10 cellular contexts compared by ENCODE assay signal in genomic region chr5:140965905-140966292, GRCh38. TPM values are rescaled to one million over a fixed set of nuclear protein-coding genes. Genes with fewer than 3 reads are reported as not detected.
DNase-seq lines count a peak whose midpoint lies in the region; TF ChIP-seq lines count a peak whose summit lies in the region.
"Had no signal": no experiment of that assay in that cellular context is flagged by ENCODE, and none has a peak within 500 bp of the region (broad histone marks: within the 10 kb centered on the region; RNA-seq: fewer than 3 reads in every experiment).

No MANE protein-coding gene starts in this region.

- H3K9me3 ChIP-seq in A673 (ENCODE audit: low read depth, low read length, poor library complexity, severe bottlenecking) (no peaks in the 10 kb centered on the region), neural progenitor cell (ENCODE audit: low read depth) (no peaks in the 10 kb centered on the region)

- peaks cover 4% of the 10 kb centered on the region for H3K27me3 Mint-ChIP-seq in neural progenitor cell (ENCODE audit: insufficient read depth, low read depth)
- H3K27me3 Mint-ChIP-seq in activated T-cell treated with anti-CD3 and anti-CD28 coated beads, Interleukin-2, amount 50 U/mL, for 24 hours, result peaks cover 49% of the 10 kb centered on the region

- H3K27ac Mint-ChIP-seq in neural progenitor cell, result no peak overlapping the region
- H3K27ac Mint-ChIP-seq in activated T-cell treated with anti-CD3 and anti-CD28 coated beads, Interleukin-2, amount 50 U/mL, for 24 hours, result no peak overlapping the region
- H3K27ac Mint-ChIP-seq: activated CD8-positive, alpha-beta T cell treated with anti-CD3 and anti-CD28 coated beads for 36 hours had no signal

- H2AFZ ChIP-seq in neural progenitor cell (replicated peaks), result peak overlapping the region; percentile 80

- H3F3A ChIP-seq in neural progenitor cell (ENCODE audit: low read depth), result peaks cover 29% of the 10 kb centered on the region

- H3K27ac ChIP-seq in A673 (ENCODE audit: low read depth, low read length, poor library complexity, severe bottlenecking) (peak overlapping the region; percentile 71), epithelial cell of prostate (peak overlapping the region; percentile 43), neural progenitor cell (no peak overlapping the region)

- H3K36me3 ChIP-seq in A673 (ENCODE audit: insufficient read depth, low read length, poor library complexity, severe bottlenecking) (no peaks in the 10 kb centered on the region), neural progenitor cell (no peaks in the 10 kb centered on the region)

- no peak overlapping the region for H3K9ac ChIP-seq in neural progenitor cell

- H3K4me2 ChIP-seq in neural progenitor cell, result peak overlapping the region; percentile 91

- BruUV-seq in A673 (replicated peaks; lab: Mats Ljungman, UMichigan), result no TSS peak

- H3K4me1 ChIP-seq in A673 (ENCODE audit: insufficient read depth, low read length, poor library complexity, severe bottlenecking) (peaks cover 48% of the 10 kb centered on the region), neural progenitor cell (peaks cover 21% of the 10 kb centered on the region)

- H3K4me1 Mint-ChIP-seq in neural progenitor cell, result peaks cover 25% of the 10 kb centered on the region
- H3K4me1 Mint-ChIP-seq in activated T-cell treated with anti-CD3 and anti-CD28 coated beads, Interleukin-2, amount 50 U/mL, for 24 hours (ENCODE audit: low read depth), result peaks cover 2% of the 10 kb centered on the region

- TF ChIP-seq CTCF in A673 (conservative IDR thresholded peaks at IDR 0.05; ENCODE audit: low read depth, low read length) (no peak), neural progenitor cell (IDR thresholded peaks at IDR 0.05) (no peak)

- H3K27me3 ChIP-seq in A673 (replicated peaks; ENCODE audit: insufficient read depth, low read depth, low read length, poor library complexity), result no peaks in the 10 kb centered on the region
- H3K27me3 ChIP-seq in neural progenitor cell, result peaks cover 65% of the 10 kb centered on the region

- intact Hi-C loops in A673 (cut with micrococcal nuclease; ENCODE audit: unreplicated experiment), result loop anchor here (5.0 kb wide), 1 partner anchor 36 kb away; no protein-coding TSS in a partner anchor

- DNase-seq in A673 (ENCODE audit: low spot score), result no peak
- DNase-seq in NCI-H345 (lab: John Stamatoyannopoulos, UW), result peak; percentile 34
- DNase-seq in epithelial cell of prostate (ENCODE audit: low read depth, low spot score), result no peak
- DNase-seq in neural progenitor cell (ENCODE audit: low spot score), result no peak
- DNase-seq in stimulated activated CD4-positive, alpha-beta T cell treated with anti-CD3 and anti-CD28 coated beads, Interleukin-1b, Interleukin-23, amount 100 ng/mL, for 48 hours, result no peak
- DNase-seq in activated T-cell treated with anti-CD3 and anti-CD28 coated beads, Interleukin-2, amount 50 U/mL, for 24 hours, result no peak
- no peak for DNase-seq in DMS114 treated with DMSO at 0.1 percent for 48 hours (lab: John Stamatoyannopoulos, UW; ENCODE audit: unreplicated experiment)
- DNase-seq in HuH-7.5 (ENCODE audit: low spot score), result no peak
- DNase-seq: activated CD8-positive, alpha-beta T cell treated with anti-CD3 and anti-CD28 coated beads for 36 hours; GF-D8 had no signal

- no peaks in the 10 kb centered on the region for H3K79me2 ChIP-seq in neural progenitor cell (ENCODE audit: low read depth)

- peak overlapping the region; percentile 90 for H3K4me3 Mint-ChIP-seq in neural progenitor cell
- no peak overlapping the region for H3K4me3 Mint-ChIP-seq in activated T-cell treated with anti-CD3 and anti-CD28 coated beads, Interleukin-2, amount 50 U/mL, for 24 hours
- H3K4me3 Mint-ChIP-seq: activated CD8-positive, alpha-beta T cell treated with anti-CD3 and anti-CD28 coated beads for 36 hours had no signal

- H3K36me3 Mint-ChIP-seq in neural progenitor cell, result peaks cover 5% of the 10 kb centered on the region
- H3K36me3 Mint-ChIP-seq in activated T-cell treated with anti-CD3 and anti-CD28 coated beads, Interleukin-2, amount 50 U/mL, for 24 hours (ENCODE audit: low read depth), result no peaks in the 10 kb centered on the region

- peaks cover 73% of the 10 kb centered on the region for H4K20me1 ChIP-seq in neural progenitor cell (ENCODE audit: low read depth)

- H3K9me3 Mint-ChIP-seq in neural progenitor cell, result no peaks in the 10 kb centered on the region
- no peaks in the 10 kb centered on the region for H3K9me3 Mint-ChIP-seq in activated T-cell treated with anti-CD3 and anti-CD28 coated beads, Interleukin-2, amount 50 U/mL, for 24 hours
- H3K9me3 Mint-ChIP-seq: activated CD8-positive, alpha-beta T cell treated with anti-CD3 and anti-CD28 coated beads for 36 hours had no signal

- H3K4me3 ChIP-seq in A673 (ENCODE audit: low read depth, low read length, poor library complexity, severe bottlenecking) (peak overlapping the region; percentile 68), neural progenitor cell (peak overlapping the region; percentile 75)

- CTCF ChIA-PET in A673 (lab: Charles Lee), result interaction anchor here (1.1 kb wide), 2 partner anchors 27 to 75 kb away, joined by 3 to 4 read pairs; no protein-coding TSS in a partner anchor

- POLR2A ChIA-PET in A673 (lab: Charles Lee; ENCODE audit: low non-redundant PET), result interaction anchor here (0.6 kb wide), 1 partner anchor 880 kb away, joined by 10 read pairs; no protein-coding TSS in a partner anchor

RNA-seq across cellular contexts. Expression of gene PCDHAC2, which starts 0.4 kb away (rescaled TPM):
- total RNA-seq in A673 (2021), result 6.8 and 7.1 TPM in 2 replicates
- total RNA-seq in neural progenitor cell (ENCODE audit: low replicate concordance), result 1.9 and 2.5 TPM in 2 replicates
- total RNA-seq: activated CD8-positive, alpha-beta T cell treated with anti-CD3 and anti-CD28 coated beads for 36 hours had no signal

RNA-seq across cellular contexts. Expression of gene PCDHAC1, which starts 39.8 kb away (rescaled TPM):
- total RNA-seq in A673 (2021), result 7.2 and 8.8 TPM in 2 replicates
- total RNA-seq in neural progenitor cell (ENCODE audit: low replicate concordance), result 2.9 and 5.9 TPM in 2 replicates
- total RNA-seq: activated CD8-positive, alpha-beta T cell treated with anti-CD3 and anti-CD28 coated beads for 36 hours had no signal
